ENCODE assay signal across 16 cellular contexts in genomic region chr7:41788556-41788955, GRCh38.
A peak's percentile ranks its signal among the peaks of the same experiment; 100 is the strongest.
DNase-seq lines count a peak whose midpoint lies in the region; ATAC-seq, FAIRE-seq and TF ChIP-seq lines count a peak whose summit lies in the region.
"Had no signal": no experiment of that assay in that cellular context is flagged by ENCODE, and none has a peak within 500 bp of the region (broad histone marks: within the 10 kb centered on the region; RNA-seq: fewer than 3 reads in every experiment).

No MANE protein-coding gene starts in this region.

- ATAC-seq in GM18498 (IDR thresholded peaks at IDR 0.05; ENCODE audit: unreplicated experiment) = no peak

- no peak overlapping the region for H3K27ac ChIP-seq in RWPE1
- H3K27ac ChIP-seq: 22Rv1, Peyer's patch had no signal

- no peak for FAIRE-seq in urothelium cell line (lab: Jason Lieb, UNC)

- DNase-seq in DMS53 (lab: John Stamatoyannopoulos, UW) (peak; percentile 11), DMS53 treated with DMSO at 0.1 percent for 48 hours (lab: John Stamatoyannopoulos, UW; ENCODE audit: unreplicated experiment) (no peak), RWPE1 (ENCODE audit: low spot score) (peak; percentile 53), glomerular visceral epithelial cell (ENCODE audit: extremely low spot score) (peak; percentile 4), urothelium cell line (ENCODE audit: low spot score) (no peak), NCI-H2081 treated with DMSO at 0.1 percent for 48 hours (lab: John Stamatoyannopoulos, UW) (no peak)
- no peak for DNase-seq in activated T-cell treated with anti-CD3 and anti-CD28 coated beads, Interleukin-2, amount 50 U/mL, for 48 hours
- DNase-seq: C1 segment of cervical spinal cord, DMS153, H7, NCI-H1092, NCI-H446 treated with DMSO at 0.1 percent for 48 hours, Peyer's patch, SIG-M5 had no signal

- TF ChIP-seq CTCF in RWPE1 (conservative IDR thresholded peaks at IDR 0.05; ENCODE audit: low read depth) = no peak

- POLR2A ChIA-PET in RWPE1 (lab: Yijun Ruan, JAX; ENCODE audit: low non-redundant PET) = no interaction called here

- CTCF ChIA-PET in RWPE1 (lab: Yijun Ruan, JAX) = no interaction called here

Comparison
In these comparisons a context has a peak if more than half of its experiments do, and no peak if none do; other contexts are left out.
1. DNase-seq: peak in DMS53 (single experiment), RWPE1 (single experiment) and glomerular visceral epithelial cell (single experiment); none in DMS53 treated with DMSO at 0.1 percent for 48 hours (single experiment), activated T-cell treated with anti-CD3 and anti-CD28 coated beads, Interleukin-2, amount 50 U/mL, for 48 hours (0 of 2), urothelium cell line (single experiment) and NCI-H2081 treated with DMSO at 0.1 percent for 48 hours (single experiment).